ENCODE assay signal across 9 cellular contexts in the genomic region with DNA sequence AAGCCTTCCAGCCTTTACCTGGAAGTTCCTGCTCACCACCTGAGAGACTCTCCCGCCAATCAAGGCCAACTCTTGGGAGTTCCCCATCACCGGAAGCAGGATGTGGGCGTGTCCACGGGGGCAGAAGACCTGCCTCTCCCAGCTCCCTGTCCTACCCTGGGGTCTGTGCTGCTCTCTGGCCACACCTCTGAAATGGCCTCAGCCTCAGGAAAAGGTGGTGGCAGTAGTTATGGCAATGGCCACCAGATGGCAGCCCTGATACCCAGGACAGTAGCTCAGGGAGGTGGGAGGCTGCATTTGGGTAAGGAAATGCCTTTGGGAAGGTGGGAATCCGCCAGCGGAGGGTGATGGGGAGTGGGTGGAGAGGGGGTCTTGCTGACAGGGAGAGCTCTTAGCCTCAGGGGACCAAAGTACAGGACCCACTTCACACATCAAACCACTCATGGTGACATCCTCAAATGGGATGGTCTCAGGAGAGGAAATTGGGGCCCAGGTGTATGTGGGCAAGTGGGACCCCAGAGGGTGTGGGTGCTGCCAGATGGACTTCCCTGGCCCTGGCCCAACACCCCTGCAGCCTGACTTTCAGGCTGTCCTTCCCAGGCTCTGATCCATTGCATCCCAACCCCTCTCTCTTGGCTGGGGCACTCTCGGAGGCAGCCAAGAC. TPM values are rescaled to one million over a fixed set of nuclear protein-coding genes. Genes with fewer than 3 reads are reported as not detected.
DNase-seq lines count a peak whose midpoint lies in the region; ATAC-seq, FAIRE-seq and TF ChIP-seq lines count a peak whose summit lies in the region.
"Had no signal": no experiment of that assay in that cellular context is flagged by ENCODE, and none has a peak within 500 bp of the region (broad histone marks: within the 10 kb centered on the region; RNA-seq: fewer than 3 reads in every experiment).

No MANE protein-coding gene starts in this region.

- no peaks in the 10 kb centered on the region for H3K4me1 ChIP-seq in astrocyte (ENCODE audit: insufficient read depth, low read length)

- H3K4me3 Mint-ChIP-seq in astrocyte (ENCODE audit: unreplicated experiment): no peak overlapping the region
- H3K4me3 Mint-ChIP-seq: activated naive CD4-positive, alpha-beta T cell treated with anti-CD3 and anti-CD28 coated beads, Interleukin-2, amount 50 U/mL, for 24 hours had no signal

- no peaks in the 10 kb centered on the region for H3K79me2 ChIP-seq in astrocyte (ENCODE audit: insufficient read depth, low read length)

- peaks cover 58% of the 10 kb centered on the region for H3K27me3 Mint-ChIP-seq in astrocyte (ENCODE audit: low read depth, unreplicated experiment)

- ATAC-seq in GM21619 (IDR thresholded peaks at IDR 0.05; ENCODE audit: unreplicated experiment): peak; percentile 73
- no peak for ATAC-seq in GM18868 (IDR thresholded peaks at IDR 0.05; ENCODE audit: unreplicated experiment)

- TF ChIP-seq CTCF in D721Med (IDR thresholded peaks at IDR 0.05; ENCODE audit: insufficient read depth, missing control alignments) (peak; percentile 93), astrocyte (IDR thresholded peaks at IDR 0.05; ENCODE audit: insufficient read depth, low read depth, low read length) (peak; percentile 71)

- FAIRE-seq in D721Med (lab: Jason Lieb, UNC) (no peak), astrocyte (lab: Jason Lieb, UNC) (no peak)

- no peaks in the 10 kb centered on the region for H3K9me3 Mint-ChIP-seq in astrocyte (ENCODE audit: unreplicated experiment)
- H3K9me3 Mint-ChIP-seq: activated naive CD4-positive, alpha-beta T cell treated with anti-CD3 and anti-CD28 coated beads, Interleukin-2, amount 50 U/mL, for 24 hours had no signal

- H2AFZ ChIP-seq in astrocyte (ENCODE audit: low read depth, low read length): no peak overlapping the region

- H3K27ac Mint-ChIP-seq in astrocyte (ENCODE audit: unreplicated experiment): no peak overlapping the region
- H3K27ac Mint-ChIP-seq: activated naive CD4-positive, alpha-beta T cell treated with anti-CD3 and anti-CD28 coated beads, Interleukin-2, amount 50 U/mL, for 24 hours had no signal

- no peak overlapping the region for H3K4me3 ChIP-seq in astrocyte (ENCODE audit: insufficient read depth, low read depth, low read length)

- H3K36me3 ChIP-seq in astrocyte (ENCODE audit: insufficient read depth, low read length): no peaks in the 10 kb centered on the region

- H4K20me1 ChIP-seq in astrocyte (ENCODE audit: insufficient read depth, low read length): no peaks in the 10 kb centered on the region

- H3K27me3 ChIP-seq in astrocyte (ENCODE audit: insufficient read depth, low read length): peaks cover 40% of the 10 kb centered on the region

- no peak overlapping the region for H3K27ac ChIP-seq in astrocyte (ENCODE audit: low read depth, low read length)

- DNase-seq in D721Med (ENCODE audit: insufficient read length, low spot score): peak; percentile 65
- DNase-seq in NCI-H1048 (lab: John Stamatoyannopoulos, UW): peak; percentile 62
- DNase-seq in T-helper 22 cell (ENCODE audit: low read depth): peak; percentile 31
- DNase-seq in astrocyte (ENCODE audit: low read depth): peak; percentile 17
- peak; percentile 96 for DNase-seq in iPS DF 19.7 (ENCODE audit: low read depth, low spot score)
- DNase-seq in stimulated activated CD4-positive, alpha-beta T cell treated with anti-CD3 and anti-CD28 coated beads, Interleukin-12 subunit alpha, Interleukin-12 subunit beta, amount 100 ng/mL, for 48 hours (ENCODE audit: low read depth in 2 of 3, low spot score in 1 of 3): peak; percentile 65 to 78 (median 66)

- H3K4me2 ChIP-seq in astrocyte (ENCODE audit: low read length): no peak overlapping the region

- no peaks in the 10 kb centered on the region for H3K9me3 ChIP-seq in astrocyte (ENCODE audit: insufficient read depth, low read depth, low read length)

- H3K4me1 Mint-ChIP-seq in astrocyte (ENCODE audit: low read depth, unreplicated experiment): peaks cover 2% of the 10 kb centered on the region
- H3K4me1 Mint-ChIP-seq: activated naive CD4-positive, alpha-beta T cell treated with anti-CD3 and anti-CD28 coated beads, Interleukin-2, amount 50 U/mL, for 24 hours had no signal

- H3K9ac ChIP-seq in astrocyte (ENCODE audit: low read length): no peak overlapping the region

- no peaks in the 10 kb centered on the region for H3K36me3 Mint-ChIP-seq in astrocyte (ENCODE audit: low read depth, unreplicated experiment)
- H3K36me3 Mint-ChIP-seq: activated naive CD4-positive, alpha-beta T cell treated with anti-CD3 and anti-CD28 coated beads, Interleukin-2, amount 50 U/mL, for 24 hours had no signal

RNA-seq across cellular contexts. Expression of a gene that starts 33.9 kb away (rescaled TPM):
- total RNA-seq in astrocyte: 8.1 and 9.6 TPM in 2 replicates

RNA-seq across cellular contexts. Expression of a gene that starts 35.4 kb away (rescaled TPM):
- not detected in 2 replicates for total RNA-seq in astrocyte

Comparison
In these comparisons a context has a peak if more than half of its experiments do, and no peak if none do; other contexts are left out.
1. DNase-seq: peak in every context shown above with its lines; median percentile 96 in iPS DF 19.7; 66 in stimulated activated CD4-positive, alpha-beta T cell treated with anti-CD3 and anti-CD28 coated beads, Interleukin-12 subunit alpha, Interleukin-12 subunit beta, amount 100 ng/mL, for 48 hours; 65 in D721Med; 62 in NCI-H1048; 31 in T-helper 22 cell; 17 in astrocyte.